In genomic region chr14:42224053-42224888, GRCh38 we compare ENCODE assay signal across 8 cellular contexts.
DNase-seq lines count a peak whose midpoint lies in the region; ATAC-seq and TF ChIP-seq lines count a peak whose summit lies in the region.

No MANE protein-coding gene starts in this region.

- no TSS peak for BruUV-seq in OCI-LY7 (replicated peaks; lab: Mats Ljungman, UMichigan)

- no peak overlapping the region for H3K27ac ChIP-seq in DOHH2 (ENCODE audit: low read depth, low read length)
- peak overlapping the region; percentile 91 for H3K27ac ChIP-seq in KMS-11
- H3K27ac ChIP-seq in OCI-LY7 (ENCODE audit: low read depth, low read length, poor library complexity, severe bottlenecking) = no peak overlapping the region
- no peak overlapping the region for H3K27ac ChIP-seq in coronary artery
- H3K27ac ChIP-seq in right lobe of liver = no peak overlapping the region
- H3K27ac ChIP-seq in suprapubic skin = no peak overlapping the region

- peak overlapping the region; percentile 46; the same call in 1 of the 2 replicates for H3K9ac ChIP-seq in KMS-11

- peak; percentile 64 for DNase-seq in OCI-LY7 (ENCODE audit: low spot score)
- DNase-seq in coronary artery (ENCODE audit: low spot score) = no peak
- DNase-seq in right lobe of liver = peak in 2 of 3 donors; percentile 48 to 54
- DNase-seq in suprapubic skin (ENCODE audit: low spot score in 2 of 2) = peak in 1 of 2 donors; percentile 73

- H3K4me2 ChIP-seq in DOHH2 (ENCODE audit: low read length) (no peak overlapping the region), KMS-11 (peak overlapping the region; percentile 73), OCI-LY7 (ENCODE audit: low read length) (no peak overlapping the region)

- H4K20me1 ChIP-seq in DOHH2 (ENCODE audit: control insufficient read depth, insufficient read depth, low read depth, low read length) = no peaks in the 10 kb centered on the region
- no peaks in the 10 kb centered on the region for H4K20me1 ChIP-seq in KMS-11 (ENCODE audit: insufficient read depth)
- H4K20me1 ChIP-seq in OCI-LY7 (ENCODE audit: insufficient read depth, low read length) = no peaks in the 10 kb centered on the region

- peak; percentile 63 to 67 (median 65) for ATAC-seq in right lobe of liver
- no peak for ATAC-seq in HG03571 (IDR thresholded peaks at IDR 0.05; ENCODE audit: unreplicated experiment)
- no peak for ATAC-seq in GM21723 (IDR thresholded peaks at IDR 0.05; ENCODE audit: unreplicated experiment)

- TF ChIP-seq POLR2A in right lobe of liver (IDR thresholded peaks at IDR 0.05) (no peak), suprapubic skin (IDR thresholded peaks at IDR 0.05) (no peak)

- WGBS in right lobe of liver (ENCODE audit: insufficient coverage, low coverage, low lambda C conversion rate, missing lambda C conversion rate) = 18% methylated on average over 2 of the region's 2 CpGs
- WGBS in suprapubic skin = 41% methylated on average over 2 of the region's 2 CpGs

- TF ChIP-seq CTCF in DOHH2 (IDR thresholded peaks at IDR 0.05; ENCODE audit: low read depth, low read length, poor library complexity, severe bottlenecking) (peak; percentile 81), KMS-11 (conservative IDR thresholded peaks at IDR 0.05; ENCODE audit: low read depth, low read length) (peak; percentile 90), OCI-LY7 (conservative IDR thresholded peaks at IDR 0.05; ENCODE audit: low read length) (peak; percentile 98), coronary artery (IDR thresholded peaks at IDR 0.05) (peak; percentile 51), right lobe of liver (IDR thresholded peaks at IDR 0.05) (peak; percentile 50 to 82 (median 76)), suprapubic skin (IDR thresholded peaks at IDR 0.05) (peak; percentile 45 to 66)

- CTCF ChIA-PET in OCI-LY7 (lab: Charles Lee; ENCODE audit: unreplicated experiment) = no interaction called here

- H3K27me3 ChIP-seq in DOHH2 (ENCODE audit: control insufficient read depth, low read length) (no peaks in the 10 kb centered on the region), KMS-11 (ENCODE audit: insufficient read depth, low read depth) (no peaks in the 10 kb centered on the region), right lobe of liver (no peaks in the 10 kb centered on the region), suprapubic skin (no peaks in the 10 kb centered on the region)

- no peak for TF ChIP-seq EP300 in suprapubic skin (IDR thresholded peaks at IDR 0.05)

- intact Hi-C loops in OCI-LY7 (cut with micrococcal nuclease; ENCODE audit: unreplicated experiment) = loop anchor here (1.0 kb wide), 1 partner anchor 75 kb away; no protein-coding TSS in a partner anchor
- intact Hi-C loops in right lobe of liver (cut with DNase I) = no loop called here

- H2AFZ ChIP-seq in KMS-11 (ENCODE audit: low read depth) (peak overlapping the region; percentile 20; the same call in 1 of the 2 replicates), OCI-LY7 (ENCODE audit: low read length) (no peak overlapping the region)

- H3K9me2 ChIP-seq in DOHH2 (replicated peaks; ENCODE audit: control insufficient read depth, low read length) (no peaks in the 10 kb centered on the region), OCI-LY7 (ENCODE audit: insufficient read depth, low read length) (no peaks in the 10 kb centered on the region)

- H3F3A ChIP-seq in DOHH2 (ENCODE audit: control insufficient read depth, insufficient read depth) = no peaks in the 10 kb centered on the region

- H3K79me2 ChIP-seq in DOHH2 (ENCODE audit: control insufficient read depth, low read length) (no peaks in the 10 kb centered on the region), KMS-11 (ENCODE audit: insufficient read depth, low read depth) (no peaks in the 10 kb centered on the region), OCI-LY7 (ENCODE audit: insufficient read depth, low read depth, low read length) (no peaks in the 10 kb centered on the region)

- POLR2A ChIA-PET in OCI-LY7 (lab: Charles Lee) = no interaction called here

- no peaks in the 10 kb centered on the region for H3K9me3 ChIP-seq in DOHH2 (ENCODE audit: control insufficient read depth, insufficient read depth, low read length)
- no peaks in the 10 kb centered on the region for H3K9me3 ChIP-seq in OCI-LY7 (ENCODE audit: low read length)
- no peaks in the 10 kb centered on the region for H3K9me3 ChIP-seq in right lobe of liver
- H3K9me3 ChIP-seq in suprapubic skin = no peaks in the 10 kb centered on the region

- H3K4me1 ChIP-seq in DOHH2 (ENCODE audit: control insufficient read depth, low read length) (no peaks in the 10 kb centered on the region), KMS-11 (ENCODE audit: low read depth, poor library complexity, severe bottlenecking) (peaks cover 79% of the 10 kb centered on the region), OCI-LY7 (ENCODE audit: insufficient read depth, low read length, poor library complexity, severe bottlenecking) (peaks cover 12% of the 10 kb centered on the region), right lobe of liver (no peaks in the 10 kb centered on the region), suprapubic skin (peaks cover 16% of the 10 kb centered on the region)

- H3K4me3 ChIP-seq in DOHH2 (ENCODE audit: low read length) (no peak overlapping the region), KMS-11 (IDR thresholded peaks at IDR 0.05; ENCODE audit: insufficient read depth, low read depth, low read length) (no peak overlapping the region), OCI-LY7 (ENCODE audit: low read depth, low read length, poor library complexity, severe bottlenecking) (no peak overlapping the region), coronary artery (no peak overlapping the region), right lobe of liver (no peak overlapping the region), suprapubic skin (no peak overlapping the region)

- H3K36me3 ChIP-seq in DOHH2 (ENCODE audit: control insufficient read depth, low read length) (no peaks in the 10 kb centered on the region), KMS-11 (ENCODE audit: insufficient read depth) (no peaks in the 10 kb centered on the region), OCI-LY7 (ENCODE audit: insufficient read depth, low read length) (no peaks in the 10 kb centered on the region), right lobe of liver (no peaks in the 10 kb centered on the region), suprapubic skin (no peaks in the 10 kb centered on the region)

Comparison
In these comparisons a context has a peak if more than half of its experiments do, and no peak if none do; other contexts are left out.
1. ATAC-seq: peak in right lobe of liver (4 of 4); none in HG03571 (single experiment) and GM21723 (single experiment).
2. Peak in every context shown above with its lines, with median percentiles within 50 percentile points of each other: CTCF ChIP-seq.